ENCODE assay signal across 17 cellular contexts in genomic region chr4:163110442-163110841, GRCh38. TPM values are rescaled to one million over a fixed set of nuclear protein-coding genes. Genes with fewer than 3 reads are reported as not detected.
DNase-seq lines count a peak whose midpoint lies in the region; ATAC-seq, FAIRE-seq and TF ChIP-seq lines count a peak whose summit lies in the region.
"Had no signal": no experiment of that assay in that cellular context is flagged by ENCODE, and none has a peak within 500 bp of the region (broad histone marks: within the 10 kb centered on the region; RNA-seq: fewer than 3 reads in every experiment).

No MANE protein-coding gene starts in this region.

- ATAC-seq in GM19351 (IDR thresholded peaks at IDR 0.05; ENCODE audit: unreplicated experiment), result peak; percentile 44
- peak; percentile 49 for ATAC-seq in HG02623 (IDR thresholded peaks at IDR 0.05; ENCODE audit: unreplicated experiment)
- ATAC-seq in HG03432 (IDR thresholded peaks at IDR 0.05; ENCODE audit: unreplicated experiment), result peak; percentile 53
- no peak for ATAC-seq in HG03571 (IDR thresholded peaks at IDR 0.05; ENCODE audit: unreplicated experiment)
- ATAC-seq: K562, natural killer cell had no signal

- no peak overlapping the region for H3K4me3 ChIP-seq in esophagus muscularis mucosa
- H3K4me3 ChIP-seq: K562, SK-N-MC had no signal

- no peak overlapping the region for H3K27ac ChIP-seq in esophagus muscularis mucosa (replicated peaks in 1 of 4)
- H3K27ac ChIP-seq: SK-N-MC had no signal

- no peaks in the 10 kb centered on the region for H3K9me3 ChIP-seq in esophagus muscularis mucosa
- H3K9me3 ChIP-seq: BE2C had no signal

- DNase-seq in GM12891 (ENCODE audit: insufficient read length, low spot score) (no peak), anterior cingulate cortex (lab: John Stamatoyannopoulos, UW) (no peak), esophagus muscularis mucosa (ENCODE audit: extremely low spot score) (no peak), LoVo (ENCODE audit: low spot score) (no peak)
- DNase-seq: activated CD4-positive, alpha-beta T cell treated with anti-CD3 and anti-CD28 coated beads for 1 hour; activated effector memory CD4-positive, alpha-beta T cell treated with Interleukin-2 at 50 U/mL for 16 hours; BE2C; endodermal cell; natural killer cell; NCI-H187 had no signal

- intact Hi-C loops in esophagus muscularis mucosa (cut with DNase I), result no loop called here

- H3K36me3 ChIP-seq in esophagus muscularis mucosa, result peaks cover 0 to 2% (median 0%) of the 10 kb centered on the region in 4 donors
- H3K36me3 ChIP-seq: BE2C had no signal

- no peak for TF ChIP-seq EP300 in esophagus muscularis mucosa (IDR thresholded peaks at IDR 0.05)

- FAIRE-seq in GM12891 (lab: Jason Lieb, UNC), result peak; percentile 33
- FAIRE-seq: bronchial epithelial cell had no signal

- TF ChIP-seq CTCF in esophagus muscularis mucosa (IDR thresholded peaks at IDR 0.05), result no peak

- no peaks in the 10 kb centered on the region for H3K27me3 ChIP-seq in esophagus muscularis mucosa
- H3K27me3 ChIP-seq: BE2C had no signal

- TF ChIP-seq POLR2A in GM12891 (IDR thresholded peaks at IDR 0.05; ENCODE audit: low read depth, low read length) (no peak), esophagus muscularis mucosa (IDR thresholded peaks at IDR 0.05; ENCODE audit: low read depth) (no peak)

- WGBS in esophagus muscularis mucosa, result 91% methylated on average over 3 of the region's 3 CpGs

- no peaks in the 10 kb centered on the region for H3K4me1 ChIP-seq in esophagus muscularis mucosa
- H3K4me1 ChIP-seq: BE2C had no signal

TF ChIP-seq in GM12891, 5 proteins besides CTCF, POLR2A, EP300 and RAD21:
- TF ChIP-seq TAF1 (IDR thresholded peaks at IDR 0.05; ENCODE audit: low read depth, low read length) (no peak), PAX5 (IDR thresholded peaks at IDR 0.05; ENCODE audit: insufficient read depth, low read length, severe bottlenecking) (no peak), SPI1 (IDR thresholded peaks at IDR 0.05; ENCODE audit: low read depth, low read length) (no peak), POU2F2 (IDR thresholded peaks at IDR 0.05; ENCODE audit: low read depth, low read length) (no peak)

RNA-seq across cellular contexts. Expression of gene NAF1, which starts 56.2 kb away (rescaled TPM):
- polyA plus RNA-seq in GM12891 (2012; ENCODE audit: low read depth, missing spikeins), result 9.5 TPM
- 10 to 100 TPM; 20.5 to 26.6 (median 22.4) TPM for total RNA-seq in esophagus muscularis mucosa
